In the genomic region with DNA sequence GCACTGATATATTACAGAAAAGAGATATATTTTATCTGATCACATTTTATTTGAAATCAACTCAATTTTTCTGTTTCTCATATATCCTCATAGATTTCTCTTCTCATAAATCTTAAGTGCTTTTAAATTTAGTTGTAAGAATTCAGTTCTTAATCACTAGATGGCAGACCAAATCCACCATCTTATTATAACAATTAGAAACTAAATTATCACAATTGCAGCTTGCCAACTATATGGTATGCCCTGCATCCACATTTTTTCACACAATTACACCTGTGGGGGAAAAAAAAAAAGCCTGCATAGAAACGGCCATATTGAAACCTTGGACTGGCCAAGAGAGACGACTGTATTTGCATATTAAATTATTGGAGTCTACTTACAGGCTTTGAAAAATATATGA, we compare ENCODE assay signal across 11 cellular contexts.
A peak's percentile ranks its signal among the peaks of the same experiment; 100 is the strongest.
DNase-seq lines count a peak whose midpoint lies in the region; ATAC-seq and TF ChIP-seq lines count a peak whose summit lies in the region.
"Had no signal": no experiment of that assay in that cellular context is flagged by ENCODE, and none has a peak within 500 bp of the region (broad histone marks: within the 10 kb centered on the region; RNA-seq: fewer than 3 reads in every experiment).

No MANE protein-coding gene starts in this region.

- H3K27me3 ChIP-seq in GM23338 (ENCODE audit: insufficient read depth): no peaks in the 10 kb centered on the region

- H3K4me1 ChIP-seq in GM23338 (ENCODE audit: insufficient read depth): peaks cover 9% of the 10 kb centered on the region; the same call in 1 of the 2 replicates

- H3K27ac ChIP-seq in GM23338 (ENCODE audit: low read depth): no peak overlapping the region

- TF ChIP-seq CTCF in GM23338 (conservative IDR thresholded peaks at IDR 0.05; ENCODE audit: low read depth in 2 of 2) (no peak; a peak in 3 of 4 replicates), neural crest cell (conservative IDR thresholded peaks at IDR 0.05) (peak; percentile 41)

- no peaks in the 10 kb centered on the region for H3F3A ChIP-seq in GM23338 (replicated peaks; ENCODE audit: low read depth)

- H3K4me3 ChIP-seq in GM23338: no peak overlapping the region

- H3K27ac Mint-ChIP-seq in GM23338 (no peak overlapping the region), neural crest cell (ENCODE audit: unreplicated experiment) (no peak overlapping the region)
- H3K27ac Mint-ChIP-seq: activated T-helper 2 cell treated with anti-CD3 and anti-CD28 coated beads, Interferon-gamma antibody, Interleukin-2, Interleukin-4, amounts not matched to agents 10 μg/mL and 5 μg/mL and 100 μg/mL, durations not matched to agents 14 hours and 24 hours and 36 hours had no signal

- H4K20me1 ChIP-seq in GM23338 (replicated peaks; ENCODE audit: insufficient read depth): no peaks in the 10 kb centered on the region

- H3K36me3 Mint-ChIP-seq in GM23338 (ENCODE audit: low read depth) (no peaks in the 10 kb centered on the region), neural crest cell (ENCODE audit: low read depth) (no peaks in the 10 kb centered on the region)

- no peak overlapping the region for H2AFZ ChIP-seq in GM23338

- H3K27me3 Mint-ChIP-seq in GM23338 (ENCODE audit: insufficient read depth, low read depth, poor library complexity): no peaks in the 10 kb centered on the region
- no peaks in the 10 kb centered on the region for H3K27me3 Mint-ChIP-seq in neural crest cell (ENCODE audit: low read depth)

- H3K4me2 ChIP-seq in GM23338: no peak overlapping the region

- DNase-seq in GM23338 (ENCODE audit: low spot score) (peak; percentile 19), NCI-H1048 (lab: John Stamatoyannopoulos, UW) (peak; percentile 17), dermis blood vessel endothelial cell (peak; percentile 56), neural crest cell (ENCODE audit: low read depth, low spot score) (no peak), NCI-H2171 treated with DMSO at 0.1 percent for 48 hours (lab: John Stamatoyannopoulos, UW) (no peak), SIG-M5 treated with dmso at 0.1 percent for 504 hours (lab: John Stamatoyannopoulos, UW; ENCODE audit: unreplicated experiment) (no peak)
- no peak for DNase-seq in activated naive CD4-positive, alpha-beta T cell treated with anti-CD3 and anti-CD28 coated beads, Interleukin-2, amount 50 U/mL, for 16 hours
- DNase-seq: NCI-H748 treated with DMSO at 0.1 percent for 48 hours; stimulated activated CD8-positive, alpha-beta memory T cell treated with anti-CD3 and anti-CD28 coated beads, Interleukin-4, amount 100 ng/mL, for 48 hours had no signal

- H3K9me3 Mint-ChIP-seq in GM23338: no peaks in the 10 kb centered on the region
- no peaks in the 10 kb centered on the region for H3K9me3 Mint-ChIP-seq in neural crest cell
- H3K9me3 Mint-ChIP-seq: activated T-helper 2 cell treated with anti-CD3 and anti-CD28 coated beads, Interferon-gamma antibody, Interleukin-2, Interleukin-4, amounts not matched to agents 10 μg/mL and 5 μg/mL and 100 μg/mL, durations not matched to agents 14 hours and 24 hours and 36 hours had no signal

- H3K4me3 Mint-ChIP-seq in GM23338 (no peak overlapping the region), neural crest cell (no peak overlapping the region)

- peaks cover 12% of the 10 kb centered on the region for H3K4me1 Mint-ChIP-seq in GM23338
- H3K4me1 Mint-ChIP-seq in neural crest cell: peaks cover 36% of the 10 kb centered on the region

- no peaks in the 10 kb centered on the region for H3K36me3 ChIP-seq in GM23338 (ENCODE audit: insufficient read depth)

- no peak for ATAC-seq in GM23338
- ATAC-seq in HG02938 (IDR thresholded peaks at IDR 0.05; ENCODE audit: unreplicated experiment): no peak

- no peaks in the 10 kb centered on the region for H3K79me2 ChIP-seq in GM23338 (replicated peaks; ENCODE audit: insufficient read depth)

- H3K9me2 ChIP-seq in GM23338 (ENCODE audit: insufficient read depth): peaks cover 3% of the 10 kb centered on the region; the same call in 1 of the 2 replicates

TF ChIP-seq in GM23338, 12 proteins besides CTCF, POLR2A, EP300 and RAD21 (continues in another document):
- TF ChIP-seq ETS1 (IDR thresholded peaks at IDR 0.05) (no peak), EZH2 (IDR thresholded peaks at IDR 0.05; ENCODE audit: low read depth, unreplicated experiment) (no peak), CREB1 (CRISPR knock-in tag; IDR thresholded peaks at IDR 0.05; ENCODE audit: low read depth) (no peak), STAT1 (IDR thresholded peaks at IDR 0.05; ENCODE audit: unreplicated experiment) (no peak), NANOG (IDR thresholded peaks at IDR 0.05; ENCODE audit: borderline replicate concordance) (no peak), ZNF331 (CRISPR knock-in tag; IDR thresholded peaks at IDR 0.05; ENCODE audit: low read depth) (no peak)
- TF ChIP-seq, protein P1, sequence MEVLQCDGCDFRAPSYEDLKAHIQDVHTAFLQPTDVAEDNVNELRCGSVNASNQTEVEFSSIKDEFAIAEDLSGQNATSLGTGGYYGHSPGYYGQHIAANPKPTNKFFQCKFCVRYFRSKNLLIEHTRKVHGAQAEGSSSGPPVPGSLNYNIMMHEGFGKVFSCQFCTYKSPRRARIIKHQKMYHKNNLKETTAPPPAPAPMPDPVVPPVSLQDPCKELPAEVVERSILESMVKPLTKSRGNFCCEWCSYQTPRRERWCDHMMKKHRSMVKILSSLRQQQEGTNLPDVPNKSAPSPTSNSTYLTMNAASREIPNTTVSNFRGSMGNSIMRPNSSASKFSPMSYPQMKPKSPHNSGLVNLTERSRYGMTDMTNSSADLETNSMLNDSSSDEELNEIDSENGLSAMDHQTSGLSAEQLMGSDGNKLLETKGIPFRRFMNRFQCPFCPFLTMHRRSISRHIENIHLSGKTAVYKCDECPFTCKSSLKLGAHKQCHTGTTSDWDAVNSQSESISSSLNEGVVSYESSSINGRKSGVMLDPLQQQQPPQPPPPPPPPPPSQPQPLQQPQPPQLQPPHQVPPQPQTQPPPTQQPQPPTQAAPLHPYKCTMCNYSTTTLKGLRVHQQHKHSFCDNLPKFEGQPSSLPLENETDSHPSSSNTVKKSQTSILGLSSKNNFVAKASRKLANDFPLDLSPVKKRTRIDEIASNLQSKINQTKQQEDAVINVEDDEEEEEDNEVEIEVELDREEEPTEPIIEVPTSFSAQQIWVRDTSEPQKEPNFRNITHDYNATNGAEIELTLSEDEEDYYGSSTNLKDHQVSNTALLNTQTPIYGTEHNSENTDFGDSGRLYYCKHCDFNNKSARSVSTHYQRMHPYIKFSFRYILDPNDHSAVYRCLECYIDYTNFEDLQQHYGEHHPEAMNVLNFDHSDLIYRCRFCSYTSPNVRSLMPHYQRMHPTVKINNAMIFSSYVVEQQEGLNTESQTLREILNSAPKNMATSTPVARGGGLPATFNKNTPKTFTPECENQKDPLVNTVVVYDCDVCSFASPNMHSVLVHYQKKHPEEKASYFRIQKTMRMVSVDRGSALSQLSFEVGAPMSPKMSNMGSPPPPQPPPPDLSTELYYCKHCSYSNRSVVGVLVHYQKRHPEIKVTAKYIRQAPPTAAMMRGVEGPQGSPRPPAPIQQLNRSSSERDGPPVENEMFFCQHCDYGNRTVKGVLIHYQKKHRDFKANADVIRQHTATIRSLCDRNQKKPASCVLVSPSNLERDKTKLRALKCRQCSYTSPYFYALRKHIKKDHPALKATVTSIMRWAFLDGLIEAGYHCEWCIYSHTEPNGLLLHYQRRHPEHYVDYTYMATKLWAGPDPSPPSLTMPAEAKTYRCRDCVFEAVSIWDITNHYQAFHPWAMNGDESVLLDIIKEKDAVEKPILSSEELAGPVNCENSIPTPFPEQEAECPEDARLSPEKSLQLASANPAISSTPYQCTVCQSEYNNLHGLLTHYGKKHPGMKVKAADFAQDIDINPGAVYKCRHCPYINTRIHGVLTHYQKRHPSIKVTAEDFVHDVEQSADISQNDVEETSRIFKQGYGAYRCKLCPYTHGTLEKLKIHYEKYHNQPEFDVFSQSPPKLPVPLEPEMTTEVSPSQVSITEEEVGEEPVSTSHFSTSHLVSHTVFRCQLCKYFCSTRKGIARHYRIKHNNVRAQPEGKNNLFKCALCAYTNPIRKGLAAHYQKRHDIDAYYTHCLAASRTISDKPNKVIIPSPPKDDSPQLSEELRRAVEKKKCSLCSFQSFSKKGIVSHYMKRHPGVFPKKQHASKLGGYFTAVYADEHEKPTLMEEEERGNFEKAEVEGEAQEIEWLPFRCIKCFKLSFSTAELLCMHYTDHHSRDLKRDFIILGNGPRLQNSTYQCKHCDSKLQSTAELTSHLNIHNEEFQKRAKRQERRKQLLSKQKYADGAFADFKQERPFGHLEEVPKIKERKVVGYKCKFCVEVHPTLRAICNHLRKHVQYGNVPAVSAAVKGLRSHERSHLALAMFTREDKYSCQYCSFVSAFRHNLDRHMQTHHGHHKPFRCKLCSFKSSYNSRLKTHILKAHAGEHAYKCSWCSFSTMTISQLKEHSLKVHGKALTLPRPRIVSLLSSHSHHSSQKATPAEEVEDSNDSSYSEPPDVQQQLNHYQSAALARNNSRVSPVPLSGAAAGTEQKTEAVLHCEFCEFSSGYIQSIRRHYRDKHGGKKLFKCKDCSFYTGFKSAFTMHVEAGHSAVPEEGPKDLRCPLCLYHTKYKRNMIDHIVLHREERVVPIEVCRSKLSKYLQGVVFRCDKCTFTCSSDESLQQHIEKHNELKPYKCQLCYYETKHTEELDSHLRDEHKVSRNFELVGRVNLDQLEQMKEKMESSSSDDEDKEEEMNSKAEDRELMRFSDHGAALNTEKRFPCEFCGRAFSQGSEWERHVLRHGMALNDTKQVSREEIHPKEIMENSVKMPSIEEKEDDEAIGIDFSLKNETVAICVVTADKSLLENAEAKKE (CRISPR knock-in tag; IDR thresholded peaks at IDR 0.05): no peak

Comparison
In these comparisons a context has a peak if more than half of its experiments do, and no peak if none do; other contexts are left out.
1. DNase-seq: peak in GM23338 (single experiment), NCI-H1048 (single experiment) and dermis blood vessel endothelial cell (single experiment); none in neural crest cell (single experiment), NCI-H2171 treated with DMSO at 0.1 percent for 48 hours (single experiment), SIG-M5 treated with dmso at 0.1 percent for 504 hours (single experiment) and activated naive CD4-positive, alpha-beta T cell treated with anti-CD3 and anti-CD28 coated beads, Interleukin-2, amount 50 U/mL, for 16 hours (single experiment).